9 cellular contexts compared by ENCODE assay signal in genomic region chr1:32958827-32959226, GRCh38. TPM values are rescaled to one million over a fixed set of nuclear protein-coding genes. Genes with fewer than 3 reads are reported as not detected.
"Had no signal": no experiment of that assay in that cellular context is flagged by ENCODE, and none has a peak within 500 bp of the region (broad histone marks: within the 10 kb centered on the region; RNA-seq: fewer than 3 reads in every experiment).

No MANE protein-coding gene starts in this region.

- H3K9me3 ChIP-seq: heart left ventricle had no signal

- ATAC-seq: activated T-cell treated with anti-CD3 and anti-CD28 coated beads, Interleukin-2, amount 50 U/mL, for 72 hours; heart left ventricle; sciatic nerve had no signal

- H3K4me3 ChIP-seq: heart left ventricle had no signal

- H3K27me3 ChIP-seq: heart left ventricle had no signal

- DNase-seq: activated CD4-positive, CD25-positive, alpha-beta regulatory T cell; activated naive CD4-positive, alpha-beta T cell treated with Interleukin-2 at 50 U/mL for 16 hours; activated T-cell treated with anti-CD3 and anti-CD28 coated beads, Interleukin-2, amount 50 U/mL, for 72 hours; heart left ventricle; nephron progenitor cell; stimulated activated CD4-positive, alpha-beta T cell treated with anti-CD3 and anti-CD28 coated beads, Interleukin-2, amount 100 ng/mL, for 48 hours had no signal

- H3K27ac Mint-ChIP-seq: activated T-cell treated with anti-CD3 and anti-CD28 coated beads, Interleukin-2, amount 50 U/mL, for 72 hours; nephron progenitor cell; stimulated activated naive CD8-positive, alpha-beta T cell treated with anti-CD3 and anti-CD28 coated beads, Interleukin-15, Interleukin-2, amounts not matched to agents 100 ng/mL and 50 ng/mL, for 24 hours had no signal

- H3K27ac ChIP-seq: heart left ventricle had no signal

- H3K27me3 Mint-ChIP-seq: stimulated activated naive CD8-positive, alpha-beta T cell treated with anti-CD3 and anti-CD28 coated beads, Interleukin-15, Interleukin-2, amounts not matched to agents 100 ng/mL and 50 ng/mL, for 24 hours had no signal

- H3K9me3 Mint-ChIP-seq: activated T-cell treated with anti-CD3 and anti-CD28 coated beads, Interleukin-2, amount 50 U/mL, for 72 hours; nephron progenitor cell; stimulated activated naive CD8-positive, alpha-beta T cell treated with anti-CD3 and anti-CD28 coated beads, Interleukin-15, Interleukin-2, amounts not matched to agents 100 ng/mL and 50 ng/mL, for 24 hours had no signal

- H3K4me3 Mint-ChIP-seq: nephron progenitor cell; stimulated activated naive CD8-positive, alpha-beta T cell treated with anti-CD3 and anti-CD28 coated beads, Interleukin-15, Interleukin-2, amounts not matched to agents 100 ng/mL and 50 ng/mL, for 24 hours had no signal

RNA-seq across cellular contexts. Expression of gene TMEM54, which starts 57.6 kb away (rescaled TPM):
- total RNA-seq: mononuclear cell had no signal
